8 cellular contexts compared by ENCODE assay signal in the genomic region with DNA sequence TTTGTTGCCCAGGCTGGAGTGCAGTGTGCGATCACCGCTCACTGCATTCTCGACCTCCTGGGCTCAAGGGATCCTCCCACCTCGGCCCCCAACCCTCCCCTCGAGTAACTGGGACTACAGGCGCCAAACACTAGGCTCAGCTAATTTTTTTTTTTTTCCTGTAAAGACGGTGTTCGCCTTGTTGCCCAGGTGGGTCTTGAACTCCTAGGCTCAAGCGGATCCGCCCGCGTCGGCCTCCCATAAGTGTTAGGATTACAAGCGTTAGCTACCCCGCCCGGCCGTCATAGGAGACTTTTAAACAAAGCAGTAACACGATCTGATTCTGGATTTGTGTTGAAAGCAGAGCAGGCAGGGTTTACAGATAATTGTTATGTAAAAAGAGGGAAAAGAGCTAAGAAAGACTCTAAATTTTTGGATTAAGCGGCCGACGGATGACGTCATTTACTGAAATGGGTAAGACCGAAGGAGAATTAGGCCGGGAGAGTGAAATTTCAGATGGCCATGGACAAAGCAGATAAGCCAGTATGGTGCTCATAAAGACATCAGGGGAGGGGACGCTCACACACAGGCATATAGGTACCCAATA.
DNase-seq lines count a peak whose midpoint lies in the region; ATAC-seq and TF ChIP-seq lines count a peak whose summit lies in the region.

No MANE protein-coding gene starts in this region.

- TF ChIP-seq CTCF in retinal pigment epithelial cell (conservative IDR thresholded peaks at IDR 0.05; ENCODE audit: low read depth, low read length): no peak

- peaks cover 0 to 28% (median 6%) of the 10 kb centered on the region in 11 experiments; a peak in 12 of 22 replicates for H3K36me3 ChIP-seq in BLaER1 treated with 17β-estradiol and CSF1 and Interleukin-3, amounts not matched to agents 10 nM and 100 nM

- ATAC-seq in GM19351 (IDR thresholded peaks at IDR 0.05; ENCODE audit: unreplicated experiment): peak; percentile 10
- peak; percentile 11 for ATAC-seq in HG03457 (IDR thresholded peaks at IDR 0.05; ENCODE audit: unreplicated experiment)

- H3K4me3 ChIP-seq in BLaER1 treated with 17β-estradiol and CSF1 and Interleukin-3, amounts not matched to agents 10 nM and 100 nM: peak overlapping the region; percentile 86 to 99 (median 92)
- H3K4me3 ChIP-seq in iPS-11a (ENCODE audit: low read depth, low read length) (peak overlapping the region; percentile 96), retinal pigment epithelial cell (ENCODE audit: low read length) (peak overlapping the region; percentile 98)

- DNase-seq in OCI-M1 (lab: John Stamatoyannopoulos, UW) (peak; percentile 93), amniotic epithelial cell (ENCODE audit: low read depth) (peak; percentile 82), retinal pigment epithelial cell (ENCODE audit: low read depth) (peak; percentile 51), HPDE6-E6E7 (ENCODE audit: extremely low spot score) (no peak)

- H3K9ac ChIP-seq in BLaER1 treated with 17β-estradiol and CSF1 and Interleukin-3, amounts not matched to agents 10 nM and 100 nM: peak overlapping the region; percentile 89 to 99 (median 95)

- H3K9me3 ChIP-seq in BLaER1 treated with 17β-estradiol and CSF1 and Interleukin-3, amounts not matched to agents 10 nM and 100 nM (replicated peaks in 1 of 11): no peaks in the 10 kb centered on the region

- H3K4me1 ChIP-seq in BLaER1 treated with 17β-estradiol and CSF1 and Interleukin-3, amounts not matched to agents 10 nM and 100 nM: peaks cover 29 to 43% (median 39%) of the 10 kb centered on the region in 10 experiments

- H3K27ac ChIP-seq in BLaER1 treated with 17β-estradiol and CSF1 and Interleukin-3, amounts not matched to agents 10 nM and 100 nM: peak overlapping the region; percentile 92 to 98 (median 95)

- H3K4me2 ChIP-seq in BLaER1 treated with 17β-estradiol and CSF1 and Interleukin-3, amounts not matched to agents 10 nM and 100 nM: peak overlapping the region; percentile 74 to 96 (median 89)

- H3K27me3 ChIP-seq in BLaER1 treated with 17β-estradiol and CSF1 and Interleukin-3, amounts not matched to agents 10 nM and 100 nM: no peaks in the 10 kb centered on the region

- H4K20me1 ChIP-seq in BLaER1 treated with 17β-estradiol and CSF1 and Interleukin-3, amounts not matched to agents 10 nM and 100 nM: peaks cover 9 to 62% (median 34%) of the 10 kb centered on the region in 11 experiments; a peak in 21 of 22 replicates
